ENCODE assay signal across 1 cellular context in genomic region chr14:104750658-104751057, GRCh38.
TF ChIP-seq lines count a peak whose summit lies in the region.

No MANE protein-coding gene starts in this region.

TF ChIP-seq in GM12878, 131 proteins besides CTCF, POLR2A, EP300 and RAD21:
- TF ChIP-seq RELA (IDR thresholded peaks at IDR 0.05; ENCODE audit: borderline replicate concordance, partially characterized antibody): no peak
- no peak for TF ChIP-seq PBX3 (IDR thresholded peaks at IDR 0.05; ENCODE audit: insufficient replicate concordance, low read depth, low read length)
- TF ChIP-seq BHLHE40 (IDR thresholded peaks at IDR 0.05; ENCODE audit: borderline replicate concordance in 1 of 2, low read depth in 2 of 2, low read length in 1 of 2): no peak
- TF ChIP-seq MTA2 (IDR thresholded peaks at IDR 0.05; ENCODE audit: low read depth): no peak
- no peak for TF ChIP-seq ELK1 (IDR thresholded peaks at IDR 0.05; ENCODE audit: low read depth, low read length)
- no peak for TF ChIP-seq NR2F1 (conservative IDR thresholded peaks at IDR 0.05)
- TF ChIP-seq TCF3 (IDR thresholded peaks at IDR 0.05; ENCODE audit: borderline replicate concordance, insufficient read depth, low read depth, low read length): no peak
- TF ChIP-seq BCLAF1 (IDR thresholded peaks at IDR 0.05): no peak
- TF ChIP-seq ASH2L (IDR thresholded peaks at IDR 0.05; ENCODE audit: borderline replicate concordance, low read depth): no peak
- TF ChIP-seq SIX5 (IDR thresholded peaks at IDR 0.05; ENCODE audit: low read depth, low read length, severe bottlenecking): no peak
- no peak for TF ChIP-seq ZBED1 (IDR thresholded peaks at IDR 0.05; ENCODE audit: borderline replicate concordance)
- TF ChIP-seq SPI1 (IDR thresholded peaks at IDR 0.05; ENCODE audit: borderline replicate concordance, insufficient read depth, low read depth, low read length): no peak
